In the genomic region with DNA sequence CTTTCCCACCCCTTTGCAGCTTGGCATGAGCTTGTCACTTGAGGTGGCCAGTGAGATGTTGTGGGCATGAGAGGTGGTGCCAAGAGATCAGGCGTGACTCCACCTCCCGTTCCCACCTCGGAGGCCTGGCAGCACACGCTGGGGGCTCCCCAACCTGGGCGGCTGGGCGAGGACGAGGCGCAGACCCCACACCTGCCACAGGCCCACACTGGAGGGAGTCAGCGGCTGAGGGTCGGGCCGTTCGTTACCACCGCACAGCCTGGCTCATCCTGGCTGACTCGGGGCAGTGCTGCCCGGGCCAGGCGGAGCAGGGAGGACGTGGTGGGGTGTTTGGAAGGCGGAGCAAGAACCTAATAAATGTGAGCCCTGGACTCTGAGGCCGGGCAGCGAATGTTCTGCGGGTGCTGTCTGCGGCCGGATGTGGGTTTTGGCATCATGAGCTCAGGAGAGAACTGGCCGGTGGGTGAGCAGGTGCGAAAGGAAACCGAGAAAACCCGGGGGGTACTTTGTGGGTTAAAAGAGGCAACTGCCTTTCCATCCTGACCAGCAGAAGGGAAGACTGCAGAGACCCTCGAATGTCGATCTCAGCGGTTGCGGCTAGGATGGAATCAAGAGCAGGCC, we compare ENCODE assay signal across 14 cellular contexts. TPM values are rescaled to one million over a fixed set of nuclear protein-coding genes. Genes with fewer than 3 reads are reported as not detected.
DNase-seq lines count a peak whose midpoint lies in the region; TF ChIP-seq lines count a peak whose summit lies in the region.
"Had no signal": no experiment of that assay in that cellular context is flagged by ENCODE, and none has a peak within 500 bp of the region (broad histone marks: within the 10 kb centered on the region; RNA-seq: fewer than 3 reads in every experiment).

No MANE protein-coding gene starts in this region.

- peak; percentile 75 for DNase-seq in activated CD4-positive, alpha-beta T cell treated with anti-CD3 and anti-CD28 coated beads, Interleukin-2, amount 10 ng/mL, durations not matched to agents 24 days and 14 days
- no peak for DNase-seq in activated CD4-positive, alpha-beta T cell treated with anti-CD3 and anti-CD28 coated beads for 48 hours
- peak; percentile 55 for DNase-seq in NB4 (ENCODE audit: low read depth)
- DNase-seq in colonic mucosa = peak; percentile 22
- DNase-seq in spleen = peak; percentile 85
- no peak for DNase-seq in osteocyte (ENCODE audit: extremely low spot score, unreplicated experiment)
- no peak for DNase-seq in MG63
- no peak for DNase-seq in MCF 10A (ENCODE audit: unreplicated experiment)
- DNase-seq: DMS153; NCI-H2029 treated with DMSO at 0.1 percent for 48 hours; stimulated activated naive CD4-positive, alpha-beta T cell had no signal

- TF ChIP-seq POLR2A in NB4 (IDR thresholded peaks at IDR 0.05; ENCODE audit: extremely low read depth, insufficient read length) (no peak), spleen (IDR thresholded peaks at IDR 0.05) (no peak)

- H3K36me3 Mint-ChIP-seq in activated CD4-positive, alpha-beta T cell treated with anti-CD3 and anti-CD28 coated beads, Interleukin-2, amount 10 ng/mL, durations not matched to agents 24 days and 14 days (ENCODE audit: low read depth) = peaks cover 3% of the 10 kb centered on the region
- H3K36me3 Mint-ChIP-seq in osteocyte (ENCODE audit: unreplicated experiment) = no peaks in the 10 kb centered on the region
- no peaks in the 10 kb centered on the region for H3K36me3 Mint-ChIP-seq in MCF 10A (ENCODE audit: insufficient read depth, unreplicated experiment)

- no TSS peak for BruUV-seq in MCF 10A (replicated peaks; lab: Mats Ljungman, UMichigan)

- H3K27me3 Mint-ChIP-seq in activated CD4-positive, alpha-beta T cell treated with anti-CD3 and anti-CD28 coated beads, Interleukin-2, amount 10 ng/mL, durations not matched to agents 24 days and 14 days = no peaks in the 10 kb centered on the region
- H3K27me3 Mint-ChIP-seq in osteocyte (ENCODE audit: unreplicated experiment) (no peaks in the 10 kb centered on the region), MCF 10A (ENCODE audit: insufficient read depth, unreplicated experiment) (no peaks in the 10 kb centered on the region)

- no peak overlapping the region for H3K4me3 ChIP-seq in NB4 (ENCODE audit: low read depth, low read length)
- no peak overlapping the region for H3K4me3 ChIP-seq in colonic mucosa
- peak overlapping the region in 1 of 8 donors; percentile 22 for H3K4me3 ChIP-seq in spleen
- no peak overlapping the region for H3K4me3 ChIP-seq in MG63

- H3K4me1 ChIP-seq in colonic mucosa = peaks cover 5% of the 10 kb centered on the region
- peaks cover 37 to 80% (median 65%) of the 10 kb centered on the region in 6 donors for H3K4me1 ChIP-seq in spleen

- WGBS in spleen, 5 donors = 69 to 79% (median 69%) methylated on average over 24 to 31 of the region's 31 CpGs

- H3K27me3 ChIP-seq in colonic mucosa (no peaks in the 10 kb centered on the region), spleen (replicated peaks in 1 of 7) (no peaks in the 10 kb centered on the region), MG63 (no peaks in the 10 kb centered on the region)

- peak overlapping the region; percentile 53 for H3K4me3 Mint-ChIP-seq in activated CD4-positive, alpha-beta T cell treated with anti-CD3 and anti-CD28 coated beads, Interleukin-2, amount 10 ng/mL, durations not matched to agents 24 days and 14 days
- no peak overlapping the region for H3K4me3 Mint-ChIP-seq in osteocyte (ENCODE audit: unreplicated experiment)
- H3K4me3 Mint-ChIP-seq in MCF 10A (ENCODE audit: unreplicated experiment) = no peak overlapping the region
- H3K4me3 Mint-ChIP-seq: neural crest cell had no signal

- no peak overlapping the region for H3K27ac ChIP-seq in colonic mucosa
- peak overlapping the region in 5 of 8 donors; percentile 12 to 99 (median 97) for H3K27ac ChIP-seq in spleen

- peak overlapping the region; percentile 43 for H3K27ac Mint-ChIP-seq in activated CD4-positive, alpha-beta T cell treated with anti-CD3 and anti-CD28 coated beads, Interleukin-2, amount 10 ng/mL, durations not matched to agents 24 days and 14 days
- H3K27ac Mint-ChIP-seq in osteocyte (ENCODE audit: unreplicated experiment) = no peak overlapping the region
- H3K27ac Mint-ChIP-seq in MCF 10A (ENCODE audit: low read depth, unreplicated experiment) = no peak overlapping the region

- H3K36me3 ChIP-seq in colonic mucosa = no peaks in the 10 kb centered on the region
- H3K36me3 ChIP-seq in spleen = peaks cover 0 to 19% (median 0%) of the 10 kb centered on the region in 6 donors
- no peaks in the 10 kb centered on the region for H3K36me3 ChIP-seq in MG63

- intact Hi-C loops in activated CD4-positive, alpha-beta T cell treated with anti-CD3 and anti-CD28 coated beads, Interleukin-2, amount 10 ng/mL, durations not matched to agents 24 days and 14 days (cut with micrococcal nuclease) = no loop called here
- intact Hi-C loops in colonic mucosa (cut with DNase I) (no loop called here), spleen (cut with DNase I; ENCODE audit: low total_unique reads) (no loop called here), MCF 10A (cut with micrococcal nuclease) (loop anchor here (1.0 kb wide), 1 partner anchor 22 kb away; no protein-coding TSS in a partner anchor)

- H3K9me3 ChIP-seq in colonic mucosa = no peaks in the 10 kb centered on the region
- H3K9me3 ChIP-seq in spleen = no peaks in the 10 kb centered on the region
- H3K9me3 ChIP-seq in MG63 = peaks cover 6% of the 10 kb centered on the region

- POLR2A ChIA-PET in MCF 10A (lab: Yijun Ruan, JAX) = interaction anchor here (0.5 to 1.4 kb wide), 3 partner anchors 9 to 20 kb away, joined by 3 to 4 read pairs (median 3); no protein-coding TSS in a partner anchor

- H3K9me3 Mint-ChIP-seq in activated CD4-positive, alpha-beta T cell treated with anti-CD3 and anti-CD28 coated beads, Interleukin-2, amount 10 ng/mL, durations not matched to agents 24 days and 14 days = no peaks in the 10 kb centered on the region
- H3K9me3 Mint-ChIP-seq in osteocyte (ENCODE audit: unreplicated experiment) (no peaks in the 10 kb centered on the region), MCF 10A (ENCODE audit: unreplicated experiment) (no peaks in the 10 kb centered on the region)
- H3K9me3 Mint-ChIP-seq: neural crest cell had no signal

- TF ChIP-seq CTCF in NB4 (IDR thresholded peaks at IDR 0.05; ENCODE audit: low read depth, low read length) (no peak), colonic mucosa (IDR thresholded peaks at IDR 0.05) (no peak), spleen (IDR thresholded peaks at IDR 0.05 in 8 of 11, conservative IDR thresholded peaks at IDR 0.05 in 3 of 11) (no peak), osteocyte (IDR thresholded peaks at IDR 0.05) (no peak), MCF 10A (IDR thresholded peaks at IDR 0.05; ENCODE audit: unreplicated experiment) (no peak)

- H3K9ac ChIP-seq in colonic mucosa (ENCODE audit: low read depth in 2 of 2, low read length in 2 of 2) = no peak overlapping the region

- CTCF ChIA-PET in MCF 10A (lab: Yijun Ruan, JAX) = interaction anchor here (1.2 to 1.9 kb wide), 2 partner anchors 14 to 16 kb away, joined by 3 to 5 read pairs; no protein-coding TSS in a partner anchor

- H3K4me1 Mint-ChIP-seq in activated CD4-positive, alpha-beta T cell treated with anti-CD3 and anti-CD28 coated beads, Interleukin-2, amount 10 ng/mL, durations not matched to agents 24 days and 14 days = peaks cover 50% of the 10 kb centered on the region
- peaks cover 64% of the 10 kb centered on the region for H3K4me1 Mint-ChIP-seq in osteocyte (ENCODE audit: unreplicated experiment)
- H3K4me1 Mint-ChIP-seq in MCF 10A (ENCODE audit: insufficient read depth, unreplicated experiment) = no peaks in the 10 kb centered on the region

RNA-seq across cellular contexts. Expression of gene IFITM3, which starts 10.1 kb away (rescaled TPM):
- total RNA-seq in activated CD4-positive, alpha-beta T cell treated with anti-CD3 and anti-CD28 coated beads, Interleukin-2, amount 10 ng/mL, durations not matched to agents 24 days and 14 days = 5.0 and 6.0 TPM in 2 replicates
- total RNA-seq in colonic mucosa (100 to 1,000 TPM; 132 to 160 TPM), spleen (100 to 1,000 TPM; 314 to 942 (median 472) TPM), osteocyte (1,725 and 1,814 TPM in 2 replicates), MCF 10A (2022) (415 and 497 TPM in 2 replicates)
- polyA plus RNA-seq in spleen = 100 to 1,000 TPM; 391 to 618 (median 599) TPM
- total RNA-seq in MG63 (2014; rRNA removed; shearing (Covaris generic); ENCODE audit: low replicate concordance) = 62.7 and 85.0 TPM in 2 replicates

RNA-seq across cellular contexts. Expression of gene IFITM1, which starts 17.0 kb away (rescaled TPM):
- total RNA-seq in activated CD4-positive, alpha-beta T cell treated with anti-CD3 and anti-CD28 coated beads, Interleukin-2, amount 10 ng/mL, durations not matched to agents 24 days and 14 days = 241 and 256 TPM in 2 replicates
- 100 to 1,000 TPM in 1 of 2 donors, 10 to 100 TPM in 1; 63.3 to 101 TPM for total RNA-seq in colonic mucosa
- total RNA-seq in spleen = 100 to 1,000 TPM; 333 to 670 (median 510) TPM
- polyA plus RNA-seq in spleen = 100 to 1,000 TPM; 314 to 496 (median 327) TPM
- total RNA-seq in osteocyte = 352 and 355 TPM in 2 replicates
- total RNA-seq in MG63 (2014; rRNA removed; shearing (Covaris generic); ENCODE audit: low replicate concordance) = 26.5 and 62.6 TPM in 2 replicates
- total RNA-seq in MCF 10A (2022) = 1.8 and 4.8 TPM in 2 replicates

RNA-seq across cellular contexts. Expression of gene IFITM2, which starts 23.2 kb away (rescaled TPM):
- 659 and 674 TPM in 2 replicates for total RNA-seq in activated CD4-positive, alpha-beta T cell treated with anti-CD3 and anti-CD28 coated beads, Interleukin-2, amount 10 ng/mL, durations not matched to agents 24 days and 14 days
- 100 to 1,000 TPM in 1 of 2 donors, 10 to 100 TPM in 1; 74.1 to 115 TPM for total RNA-seq in colonic mucosa
- total RNA-seq in spleen = 1,000 to 10,000 TPM in 4 of 7 donors, 100 to 1,000 TPM in 3; 507 to 1,635 (median 1,062) TPM
- polyA plus RNA-seq in spleen = 1,000 to 10,000 TPM in 1 of 3 donors, 100 to 1,000 TPM in 2; 680 to 1,006 (median 885) TPM
- total RNA-seq in osteocyte = 671 and 698 TPM in 2 replicates
- 35.8 and 50.4 TPM in 2 replicates for total RNA-seq in MG63 (2014; rRNA removed; shearing (Covaris generic); ENCODE audit: low replicate concordance)
- total RNA-seq in MCF 10A (2022) = 288 and 314 TPM in 2 replicates

RNA-seq across cellular contexts. Expression of gene IFITM5, which starts 31.5 kb away (rescaled TPM):
- not detected in 2 replicates for total RNA-seq in activated CD4-positive, alpha-beta T cell treated with anti-CD3 and anti-CD28 coated beads, Interleukin-2, amount 10 ng/mL, durations not matched to agents 24 days and 14 days
- total RNA-seq in colonic mucosa (not detected), spleen (not detected), osteocyte (not detected in 2 replicates), MCF 10A (2022) (not detected in 2 replicates)
- not detected for polyA plus RNA-seq in spleen
- not detected in 2 replicates for total RNA-seq in MG63 (2014; rRNA removed; shearing (Covaris generic); ENCODE audit: low replicate concordance)
- total RNA-seq: HT-29; neural crest cell; T-helper 2 cell treated with Interferon-gamma antibody and Interleukin-4, amounts not matched to agents 100 ng/mL and 5 ng/mL, for 36 hours had no signal

RNA-seq across cellular contexts. Expression of gene B4GALNT4, which starts 38.5 kb away (rescaled TPM):
- 3.9 and 4.1 TPM in 2 replicates for total RNA-seq in activated CD4-positive, alpha-beta T cell treated with anti-CD3 and anti-CD28 coated beads, Interleukin-2, amount 10 ng/mL, durations not matched to agents 24 days and 14 days
- 1 to 10 TPM; 1.6 to 2.0 TPM for total RNA-seq in colonic mucosa
- total RNA-seq in spleen = 1 to 10 TPM in 1 of 7 donors, under 1 TPM in 4, not detected in 2; 0.17 to 1.1 (median 0.67) TPM
- polyA plus RNA-seq in spleen = 1 to 10 TPM; 1.6 to 5.2 (median 3.5) TPM
- 61.0 and 63.3 TPM in 2 replicates for total RNA-seq in osteocyte
- total RNA-seq in MG63 (2014; rRNA removed; shearing (Covaris generic); ENCODE audit: low replicate concordance) = 27.5 and 49.8 TPM in 2 replicates
- total RNA-seq in MCF 10A (2022) = 20.0 and 25.9 TPM in 2 replicates
- total RNA-seq: HT-29 had no signal

Comparison
In these comparisons a context has a peak if more than half of its experiments do, and no peak if none do; other contexts are left out.
1. DNase-seq: peak in activated CD4-positive, alpha-beta T cell treated with anti-CD3 and anti-CD28 coated beads, Interleukin-2, amount 10 ng/mL, durations not matched to agents 24 days and 14 days (single experiment), NB4 (single experiment), colonic mucosa (single experiment) and spleen (single experiment); none in activated CD4-positive, alpha-beta T cell treated with anti-CD3 and anti-CD28 coated beads for 48 hours (single experiment), osteocyte (single experiment), MG63 (single experiment) and MCF 10A (single experiment).